ENCODE assay signal across 1 cellular context in the genomic region with DNA sequence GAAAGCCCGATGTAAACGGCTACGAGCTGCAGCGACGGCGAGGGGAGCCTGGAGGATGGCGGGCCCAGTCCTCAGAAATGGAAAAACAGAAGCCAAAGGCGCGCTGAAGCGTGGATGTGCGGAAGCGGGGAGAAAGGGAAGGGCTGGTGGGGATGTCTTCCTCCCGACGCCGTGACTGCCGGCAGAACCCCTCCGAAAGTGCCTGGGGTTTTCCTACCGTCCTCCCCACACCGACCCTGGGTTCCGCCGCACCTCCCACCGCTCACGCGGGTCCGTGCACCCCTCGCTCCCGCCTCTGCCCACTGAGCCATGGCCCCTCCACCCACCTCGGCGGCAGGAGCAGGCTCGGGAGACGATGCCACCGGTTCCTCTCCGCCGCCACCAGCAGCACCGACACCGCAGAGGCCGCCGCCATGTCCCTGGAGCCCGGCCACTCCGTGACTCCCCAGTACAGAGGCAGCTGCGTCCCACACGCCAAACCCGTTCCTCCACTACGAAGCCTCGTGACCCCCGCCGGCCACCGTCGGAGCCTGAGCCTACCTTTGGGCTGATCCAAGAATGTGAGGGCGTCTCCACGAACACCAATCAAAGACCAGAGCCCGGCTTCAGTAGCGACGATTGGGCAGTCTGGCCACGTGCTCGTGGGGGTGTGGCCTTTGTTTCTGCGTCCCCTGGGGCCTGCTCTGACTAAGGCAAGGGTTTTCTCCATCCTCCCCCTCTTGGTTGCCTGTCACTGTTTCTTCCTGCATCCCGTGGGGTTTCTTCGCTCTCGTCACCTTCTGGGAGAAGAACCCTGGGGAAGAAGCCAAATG.
TF ChIP-seq lines count a peak whose summit lies in the region.

A gene (minus strand): TSS at position 471 of the 812 bp plus-strand sequence. CDS start 56 bp downstream, at position 415.

TF ChIP-seq in HepG2, 621 proteins besides CTCF, POLR2A, EP300 and RAD21 (continued from another document and continues in another):
- TF ChIP-seq, protein P1, sequence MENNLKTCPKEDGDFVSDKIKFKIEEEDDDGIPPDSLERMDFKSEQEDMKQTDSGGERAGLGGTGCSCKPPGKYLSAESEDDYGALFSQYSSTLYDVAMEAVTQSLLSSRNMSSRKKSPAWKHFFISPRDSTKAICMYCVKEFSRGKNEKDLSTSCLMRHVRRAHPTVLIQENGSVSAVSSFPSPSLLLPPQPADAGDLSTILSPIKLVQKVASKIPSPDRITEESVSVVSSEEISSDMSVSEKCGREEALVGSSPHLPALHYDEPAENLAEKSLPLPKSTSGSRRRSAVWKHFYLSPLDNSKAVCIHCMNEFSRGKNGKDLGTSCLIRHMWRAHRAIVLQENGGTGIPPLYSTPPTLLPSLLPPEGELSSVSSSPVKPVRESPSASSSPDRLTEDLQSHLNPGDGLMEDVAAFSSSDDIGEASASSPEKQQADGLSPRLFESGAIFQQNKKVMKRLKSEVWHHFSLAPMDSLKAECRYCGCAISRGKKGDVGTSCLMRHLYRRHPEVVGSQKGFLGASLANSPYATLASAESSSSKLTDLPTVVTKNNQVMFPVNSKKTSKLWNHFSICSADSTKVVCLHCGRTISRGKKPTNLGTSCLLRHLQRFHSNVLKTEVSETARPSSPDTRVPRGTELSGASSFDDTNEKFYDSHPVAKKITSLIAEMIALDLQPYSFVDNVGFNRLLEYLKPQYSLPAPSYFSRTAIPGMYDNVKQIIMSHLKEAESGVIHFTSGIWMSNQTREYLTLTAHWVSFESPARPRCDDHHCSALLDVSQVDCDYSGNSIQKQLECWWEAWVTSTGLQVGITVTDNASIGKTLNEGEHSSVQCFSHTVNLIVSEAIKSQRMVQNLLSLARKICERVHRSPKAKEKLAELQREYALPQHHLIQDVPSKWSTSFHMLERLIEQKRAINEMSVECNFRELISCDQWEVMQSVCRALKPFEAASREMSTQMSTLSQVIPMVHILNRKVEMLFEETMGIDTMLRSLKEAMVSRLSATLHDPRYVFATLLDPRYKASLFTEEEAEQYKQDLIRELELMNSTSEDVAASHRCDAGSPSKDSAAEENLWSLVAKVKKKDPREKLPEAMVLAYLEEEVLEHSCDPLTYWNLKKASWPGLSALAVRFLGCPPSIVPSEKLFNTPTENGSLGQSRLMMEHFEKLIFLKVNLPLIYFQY (CRISPR knock-in tag; IDR thresholded peaks at IDR 0.05; ENCODE audit: borderline replicate concordance): no peak; the same call in 1 of the 2 replicates
- TF ChIP-seq ZNF3 (CRISPR knock-in tag; IDR thresholded peaks at IDR 0.05): no peak
- peak; percentile 72; the same call in 1 of the 2 replicates for TF ChIP-seq ZNF564 (CRISPR knock-in tag; IDR thresholded peaks at IDR 0.05)
- peak; percentile 89 for TF ChIP-seq ZNF274 (CRISPR knock-in tag; IDR thresholded peaks at IDR 0.05)
- TF ChIP-seq ZFAT (CRISPR knock-in tag; conservative IDR thresholded peaks at IDR 0.05): no peak
- TF ChIP-seq ZNF552 (CRISPR knock-in tag; IDR thresholded peaks at IDR 0.05; ENCODE audit: borderline replicate concordance): no peak
- no peak for TF ChIP-seq PCBP2 (optimal IDR thresholded peaks at IDR 0.05; ENCODE audit: low read depth, low read length, poor library complexity, severe bottlenecking)
- TF ChIP-seq TP53 (CRISPR knock-in tag; conservative IDR thresholded peaks at IDR 0.05): no peak
- TF ChIP-seq RCOR2 (CRISPR knock-in tag; IDR thresholded peaks at IDR 0.05): 0 out of 2 replicates have a peak, but pooled peaks have one; percentile 26
- TF ChIP-seq, protein P2, sequence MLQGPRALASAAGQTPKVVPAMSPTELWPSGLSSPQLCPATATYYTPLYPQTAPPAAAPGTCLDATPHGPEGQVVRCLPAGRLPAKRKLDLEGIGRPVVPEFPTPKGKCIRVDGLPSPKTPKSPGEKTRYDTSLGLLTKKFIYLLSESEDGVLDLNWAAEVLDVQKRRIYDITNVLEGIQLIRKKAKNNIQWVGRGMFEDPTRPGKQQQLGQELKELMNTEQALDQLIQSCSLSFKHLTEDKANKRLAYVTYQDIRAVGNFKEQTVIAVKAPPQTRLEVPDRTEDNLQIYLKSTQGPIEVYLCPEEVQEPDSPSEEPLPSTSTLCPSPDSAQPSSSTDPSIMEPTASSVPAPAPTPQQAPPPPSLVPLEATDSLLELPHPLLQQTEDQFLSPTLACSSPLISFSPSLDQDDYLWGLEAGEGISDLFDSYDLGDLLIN (CRISPR knock-in tag; IDR thresholded peaks at IDR 0.05; ENCODE audit: borderline replicate concordance): no peak
- TF ChIP-seq, protein P3, sequence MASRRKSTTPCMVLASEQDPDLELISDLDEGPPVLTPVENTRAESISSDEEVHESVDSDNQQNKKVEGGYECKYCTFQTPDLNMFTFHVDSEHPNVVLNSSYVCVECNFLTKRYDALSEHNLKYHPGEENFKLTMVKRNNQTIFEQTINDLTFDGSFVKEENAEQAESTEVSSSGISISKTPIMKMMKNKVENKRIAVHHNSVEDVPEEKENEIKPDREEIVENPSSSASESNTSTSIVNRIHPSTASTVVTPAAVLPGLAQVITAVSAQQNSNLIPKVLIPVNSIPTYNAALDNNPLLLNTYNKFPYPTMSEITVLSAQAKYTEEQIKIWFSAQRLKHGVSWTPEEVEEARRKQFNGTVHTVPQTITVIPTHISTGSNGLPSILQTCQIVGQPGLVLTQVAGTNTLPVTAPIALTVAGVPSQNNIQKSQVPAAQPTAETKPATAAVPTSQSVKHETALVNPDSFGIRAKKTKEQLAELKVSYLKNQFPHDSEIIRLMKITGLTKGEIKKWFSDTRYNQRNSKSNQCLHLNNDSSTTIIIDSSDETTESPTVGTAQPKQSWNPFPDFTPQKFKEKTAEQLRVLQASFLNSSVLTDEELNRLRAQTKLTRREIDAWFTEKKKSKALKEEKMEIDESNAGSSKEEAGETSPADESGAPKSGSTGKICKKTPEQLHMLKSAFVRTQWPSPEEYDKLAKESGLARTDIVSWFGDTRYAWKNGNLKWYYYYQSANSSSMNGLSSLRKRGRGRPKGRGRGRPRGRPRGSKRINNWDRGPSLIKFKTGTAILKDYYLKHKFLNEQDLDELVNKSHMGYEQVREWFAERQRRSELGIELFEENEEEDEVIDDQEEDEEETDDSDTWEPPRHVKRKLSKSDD (CRISPR knock-in tag; IDR thresholded peaks at IDR 0.05; ENCODE audit: low read depth): peak; percentile 54; the same call in 1 of the 2 replicates
- TF ChIP-seq, protein P4, sequence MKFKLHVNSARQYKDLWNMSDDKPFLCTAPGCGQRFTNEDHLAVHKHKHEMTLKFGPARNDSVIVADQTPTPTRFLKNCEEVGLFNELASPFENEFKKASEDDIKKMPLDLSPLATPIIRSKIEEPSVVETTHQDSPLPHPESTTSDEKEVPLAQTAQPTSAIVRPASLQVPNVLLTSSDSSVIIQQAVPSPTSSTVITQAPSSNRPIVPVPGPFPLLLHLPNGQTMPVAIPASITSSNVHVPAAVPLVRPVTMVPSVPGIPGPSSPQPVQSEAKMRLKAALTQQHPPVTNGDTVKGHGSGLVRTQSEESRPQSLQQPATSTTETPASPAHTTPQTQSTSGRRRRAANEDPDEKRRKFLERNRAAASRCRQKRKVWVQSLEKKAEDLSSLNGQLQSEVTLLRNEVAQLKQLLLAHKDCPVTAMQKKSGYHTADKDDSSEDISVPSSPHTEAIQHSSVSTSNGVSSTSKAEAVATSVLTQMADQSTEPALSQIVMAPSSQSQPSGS (CRISPR knock-in tag; IDR thresholded peaks at IDR 0.05): peak; percentile 51; the same call in 1 of the 2 replicates
- TF ChIP-seq, protein P5, sequence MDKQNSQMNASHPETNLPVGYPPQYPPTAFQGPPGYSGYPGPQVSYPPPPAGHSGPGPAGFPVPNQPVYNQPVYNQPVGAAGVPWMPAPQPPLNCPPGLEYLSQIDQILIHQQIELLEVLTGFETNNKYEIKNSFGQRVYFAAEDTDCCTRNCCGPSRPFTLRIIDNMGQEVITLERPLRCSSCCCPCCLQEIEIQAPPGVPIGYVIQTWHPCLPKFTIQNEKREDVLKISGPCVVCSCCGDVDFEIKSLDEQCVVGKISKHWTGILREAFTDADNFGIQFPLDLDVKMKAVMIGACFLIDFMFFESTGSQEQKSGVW (CRISPR knock-in tag; IDR thresholded peaks at IDR 0.05; ENCODE audit: borderline replicate concordance): no peak
- TF ChIP-seq FOXA3 (CRISPR knock-in tag; IDR thresholded peaks at IDR 0.05): no peak; the same call in 1 of the 2 replicates
- peak; percentile 90; the same call in 1 of the 2 replicates for TF ChIP-seq SIN3A (IDR thresholded peaks at IDR 0.05; ENCODE audit: borderline replicate concordance, low read depth, low read length)
- TF ChIP-seq ZNF383 (CRISPR knock-in tag; IDR thresholded peaks at IDR 0.05; ENCODE audit: borderline replicate concordance): no peak; the same call in 1 of the 2 replicates
- TF ChIP-seq SNAPC2 (CRISPR knock-in tag; IDR thresholded peaks at IDR 0.05): peak; percentile 72; the same call in 1 of the 2 replicates
- no peak for TF ChIP-seq ZNF879 (CRISPR knock-in tag; IDR thresholded peaks at IDR 0.05)
- TF ChIP-seq MED13 (CRISPR knock-in tag; IDR thresholded peaks at IDR 0.05): no peak
- peak; percentile 62; the same call in 1 of the 2 replicates for TF ChIP-seq HES4 (CRISPR knock-in tag; IDR thresholded peaks at IDR 0.05; ENCODE audit: borderline replicate concordance)
- peak; percentile 58; the same call in 1 of the 2 replicates for TF ChIP-seq GATA4 (IDR thresholded peaks at IDR 0.05; ENCODE audit: borderline replicate concordance, low read depth)
- 0 out of 2 replicates have a peak, but pooled peaks have one; percentile 65 for TF ChIP-seq ZNF33B (CRISPR knock-in tag; IDR thresholded peaks at IDR 0.05)
- TF ChIP-seq FOXK1 (CRISPR knock-in tag; IDR thresholded peaks at IDR 0.05; ENCODE audit: borderline replicate concordance, low read depth): peak; percentile 78; the same call in 1 of the 2 replicates
- TF ChIP-seq, protein P6, sequence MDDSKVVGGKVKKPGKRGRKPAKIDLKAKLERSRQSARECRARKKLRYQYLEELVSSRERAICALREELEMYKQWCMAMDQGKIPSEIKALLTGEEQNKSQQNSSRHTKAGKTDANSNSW (CRISPR knock-in tag; IDR thresholded peaks at IDR 0.05; ENCODE audit: borderline replicate concordance): no peak
- TF ChIP-seq NFIB (CRISPR knock-in tag; IDR thresholded peaks at IDR 0.05; ENCODE audit: borderline replicate concordance): no peak
- peak; percentile 78 for TF ChIP-seq PHF21A (CRISPR knock-in tag; IDR thresholded peaks at IDR 0.05)
- TF ChIP-seq GPN1 (CRISPR knock-in tag; IDR thresholded peaks at IDR 0.05; ENCODE audit: borderline replicate concordance): no peak
- TF ChIP-seq, protein P7, sequence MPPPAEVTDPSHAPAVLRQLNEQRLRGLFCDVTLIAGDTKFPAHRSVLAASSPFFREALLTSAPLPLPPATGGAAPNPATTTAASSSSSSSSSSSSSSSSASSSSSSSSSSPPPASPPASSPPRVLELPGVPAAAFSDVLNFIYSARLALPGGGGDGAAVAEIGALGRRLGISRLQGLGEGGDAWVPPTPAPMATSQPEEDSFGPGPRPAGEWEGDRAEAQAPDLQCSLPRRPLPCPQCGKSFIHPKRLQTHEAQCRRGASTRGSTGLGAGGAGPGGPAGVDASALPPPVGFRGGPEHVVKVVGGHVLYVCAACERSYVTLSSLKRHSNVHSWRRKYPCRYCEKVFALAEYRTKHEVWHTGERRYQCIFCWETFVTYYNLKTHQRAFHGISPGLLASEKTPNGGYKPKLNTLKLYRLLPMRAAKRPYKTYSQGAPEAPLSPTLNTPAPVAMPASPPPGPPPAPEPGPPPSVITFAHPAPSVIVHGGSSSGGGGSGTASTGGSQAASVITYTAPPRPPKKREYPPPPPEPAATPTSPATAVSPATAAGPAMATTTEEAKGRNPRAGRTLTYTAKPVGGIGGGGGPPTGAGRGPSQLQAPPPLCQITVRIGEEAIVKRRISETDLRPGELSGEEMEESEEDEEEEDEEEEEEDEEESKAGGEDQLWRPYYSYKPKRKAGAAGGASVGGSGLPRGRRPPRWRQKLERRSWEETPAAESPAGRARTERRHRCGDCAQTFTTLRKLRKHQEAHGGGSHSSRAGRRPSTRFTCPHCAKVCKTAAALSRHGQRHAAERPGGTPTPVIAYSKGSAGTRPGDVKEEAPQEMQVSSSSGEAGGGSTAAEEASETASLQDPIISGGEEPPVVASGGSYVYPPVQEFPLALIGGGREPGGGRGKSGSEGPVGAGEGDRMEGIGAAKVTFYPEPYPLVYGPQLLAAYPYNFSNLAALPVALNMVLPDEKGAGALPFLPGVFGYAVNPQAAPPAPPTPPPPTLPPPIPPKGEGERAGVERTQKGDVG (CRISPR knock-in tag; IDR thresholded peaks at IDR 0.05; ENCODE audit: borderline replicate concordance): peak; percentile 67; the same call in 1 of the 2 replicates
- no peak for TF ChIP-seq MEIS2 (CRISPR knock-in tag; IDR thresholded peaks at IDR 0.05)
- peak; percentile 56 for TF ChIP-seq ZBTB20 (CRISPR knock-in tag; IDR thresholded peaks at IDR 0.05; ENCODE audit: borderline replicate concordance, low read depth)
- TF ChIP-seq, protein P8, sequence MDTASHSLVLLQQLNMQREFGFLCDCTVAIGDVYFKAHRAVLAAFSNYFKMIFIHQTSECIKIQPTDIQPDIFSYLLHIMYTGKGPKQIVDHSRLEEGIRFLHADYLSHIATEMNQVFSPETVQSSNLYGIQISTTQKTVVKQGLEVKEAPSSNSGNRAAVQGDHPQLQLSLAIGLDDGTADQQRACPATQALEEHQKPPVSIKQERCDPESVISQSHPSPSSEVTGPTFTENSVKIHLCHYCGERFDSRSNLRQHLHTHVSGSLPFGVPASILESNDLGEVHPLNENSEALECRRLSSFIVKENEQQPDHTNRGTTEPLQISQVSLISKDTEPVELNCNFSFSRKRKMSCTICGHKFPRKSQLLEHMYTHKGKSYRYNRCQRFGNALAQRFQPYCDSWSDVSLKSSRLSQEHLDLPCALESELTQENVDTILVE (CRISPR knock-in tag; IDR thresholded peaks at IDR 0.05): peak; percentile 37; the same call in 1 of the 2 replicates
- 0 out of 2 replicates have a peak, but pooled peaks have one; percentile 40 for TF ChIP-seq ZNF83 (CRISPR knock-in tag; IDR thresholded peaks at IDR 0.05; ENCODE audit: borderline replicate concordance)
- no peak for TF ChIP-seq SCMH1 (CRISPR knock-in tag; IDR thresholded peaks at IDR 0.05; ENCODE audit: borderline replicate concordance)
- 0 out of 2 replicates have a peak, but pooled peaks have one; percentile 38 for TF ChIP-seq PCBP1 (IDR thresholded peaks at IDR 0.05; ENCODE audit: borderline replicate concordance, low read depth, low read length)
- TF ChIP-seq CBFB (CRISPR knock-in tag; IDR thresholded peaks at IDR 0.05): peak; percentile 64
- TF ChIP-seq, protein P9, sequence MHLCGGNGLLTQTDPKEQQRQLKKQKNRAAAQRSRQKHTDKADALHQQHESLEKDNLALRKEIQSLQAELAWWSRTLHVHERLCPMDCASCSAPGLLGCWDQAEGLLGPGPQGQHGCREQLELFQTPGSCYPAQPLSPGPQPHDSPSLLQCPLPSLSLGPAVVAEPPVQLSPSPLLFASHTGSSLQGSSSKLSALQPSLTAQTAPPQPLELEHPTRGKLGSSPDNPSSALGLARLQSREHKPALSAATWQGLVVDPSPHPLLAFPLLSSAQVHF (CRISPR knock-in tag; IDR thresholded peaks at IDR 0.05): peak; percentile 72; the same call in 1 of the 2 replicates
- no peak for TF ChIP-seq CBX2 (IDR thresholded peaks at IDR 0.05; ENCODE audit: low read depth, low read length)
- TF ChIP-seq CBX2 (CRISPR knock-in tag; IDR thresholded peaks at IDR 0.05; ENCODE audit: low read depth): no peak
- peak; percentile 31; the same call in 1 of the 2 replicates for TF ChIP-seq RXRB (CRISPR knock-in tag; IDR thresholded peaks at IDR 0.05; ENCODE audit: borderline replicate concordance)
